ENCODE assay signal across 19 cellular contexts in the genomic region with DNA sequence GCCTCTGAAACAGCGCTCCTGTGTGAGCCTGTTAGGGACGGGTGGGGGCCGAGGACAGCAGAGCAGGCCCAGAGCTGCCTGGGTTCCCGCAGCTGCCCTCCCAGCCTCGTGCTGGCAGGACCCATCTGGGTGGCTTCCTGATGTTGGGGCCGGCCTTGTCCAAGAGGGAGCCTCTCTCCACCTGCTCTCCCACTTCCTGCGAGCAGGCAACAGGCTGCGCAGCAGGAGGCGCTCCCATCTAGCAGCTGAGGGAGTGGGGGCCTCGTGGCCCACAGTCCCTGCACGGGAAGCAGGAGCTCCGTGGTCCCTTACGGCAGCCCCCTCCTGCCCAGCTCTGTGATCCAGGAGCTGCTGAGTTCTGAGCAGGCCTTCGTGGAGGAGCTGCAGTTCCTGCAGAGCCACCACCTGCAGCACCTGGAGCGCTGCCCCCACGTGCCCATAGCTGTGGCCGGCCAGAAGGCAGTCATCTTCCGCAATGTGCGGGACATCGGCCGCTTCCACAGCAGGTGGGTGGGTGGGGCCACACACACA.
DNase-seq lines count a peak whose midpoint lies in the region; ATAC-seq and TF ChIP-seq lines count a peak whose summit lies in the region.
"Had no signal": no experiment of that assay in that cellular context is flagged by ENCODE, and none has a peak within 500 bp of the region (broad histone marks: within the 10 kb centered on the region; RNA-seq: fewer than 3 reads in every experiment).

No MANE protein-coding gene starts in this region.

- H3K27ac ChIP-seq in heart left ventricle (no peak overlapping the region), right atrium auricular region (no peak overlapping the region), coronary artery (no peak overlapping the region), aorta (ENCODE audit: low read depth in 1 of 2, low read length in 2 of 2) (no peak overlapping the region)
- H3K27ac ChIP-seq: brain microvascular endothelial cell, epithelial cell of prostate, thyroid gland had no signal

- TF ChIP-seq POLR2A in heart left ventricle (IDR thresholded peaks at IDR 0.05), result no peak

- H3K4me1 ChIP-seq in heart left ventricle (no peaks in the 10 kb centered on the region), right atrium auricular region (no peaks in the 10 kb centered on the region), aorta (ENCODE audit: control insufficient read depth in 1 of 2, insufficient read depth in 2 of 2, low read length in 2 of 2) (no peaks in the 10 kb centered on the region)
- H3K4me1 ChIP-seq: thyroid gland had no signal

- no peaks in the 10 kb centered on the region for H3K4me1 Mint-ChIP-seq in nephron progenitor cell
- H3K4me1 Mint-ChIP-seq: T-cell had no signal

- no peak for TF ChIP-seq CTCF in heart left ventricle (IDR thresholded peaks at IDR 0.05)
- TF ChIP-seq CTCF in right atrium auricular region (IDR thresholded peaks at IDR 0.05), result no peak
- no peak for TF ChIP-seq CTCF in coronary artery (IDR thresholded peaks at IDR 0.05)
- TF ChIP-seq CTCF in nephron progenitor cell (IDR thresholded peaks at IDR 0.05), result no peak

- no peaks in the 10 kb centered on the region for H3K27me3 Mint-ChIP-seq in nephron progenitor cell (ENCODE audit: low read depth, poor library complexity)
- H3K27me3 Mint-ChIP-seq: CD4-positive, alpha-beta memory T cell; dendritic cell treated with granulocyte-macrophage colony-stimulating factor and Interleukin-4, amounts not matched to agents 40 ng/mL and 50 ng/mL, for 4 days; stimulated activated naive B cell treated with anti-CD40 and anti-IgM and Interleukin-4, amounts not matched to agents 10 μg/mL and 1 μg/mL and 100 μg/mL, for 72 hours; T-cell had no signal

- H3K27me3 ChIP-seq in heart left ventricle (no peaks in the 10 kb centered on the region), right atrium auricular region (no peaks in the 10 kb centered on the region), aorta (ENCODE audit: control insufficient read depth in 1 of 2, insufficient read depth in 2 of 2, low read length in 1 of 2) (no peaks in the 10 kb centered on the region)
- H3K27me3 ChIP-seq: brain microvascular endothelial cell, thyroid gland had no signal

- no peak overlapping the region for H3K4me3 Mint-ChIP-seq in nephron progenitor cell
- H3K4me3 Mint-ChIP-seq: CD4-positive, alpha-beta memory T cell; dendritic cell treated with granulocyte-macrophage colony-stimulating factor and Interleukin-4, amounts not matched to agents 40 ng/mL and 50 ng/mL, for 4 days; stimulated activated naive B cell treated with anti-CD40 and anti-IgM and Interleukin-4, amounts not matched to agents 10 μg/mL and 1 μg/mL and 100 μg/mL, for 72 hours; T-cell had no signal

- ATAC-seq in heart left ventricle (no peak), aorta (ENCODE audit: low FRiP score) (no peak), HG03439 (IDR thresholded peaks at IDR 0.05; ENCODE audit: unreplicated experiment) (no peak), GM21390 (IDR thresholded peaks at IDR 0.05; ENCODE audit: unreplicated experiment) (no peak)
- ATAC-seq: right cardiac atrium; stimulated activated naive B cell treated with anti-CD40 and anti-IgM and Interleukin-4, amounts not matched to agents 10 μg/mL and 1 μg/mL and 100 μg/mL, for 72 hours; T-cell had no signal

- no peak overlapping the region for H3K27ac Mint-ChIP-seq in nephron progenitor cell
- H3K27ac Mint-ChIP-seq: CD4-positive, alpha-beta memory T cell; dendritic cell treated with granulocyte-macrophage colony-stimulating factor and Interleukin-4, amounts not matched to agents 40 ng/mL and 50 ng/mL, for 4 days; stimulated activated naive B cell treated with anti-CD40 and anti-IgM and Interleukin-4, amounts not matched to agents 10 μg/mL and 1 μg/mL and 100 μg/mL, for 72 hours; T-cell had no signal

- intact Hi-C loops in heart left ventricle (cut with DNase I), result no loop called here
- intact Hi-C loops in aorta (cut with DNase I), result no loop called here

- no peak overlapping the region for H3K4me3 ChIP-seq in heart left ventricle
- no peak overlapping the region for H3K4me3 ChIP-seq in right atrium auricular region
- H3K4me3 ChIP-seq in coronary artery, result no peak overlapping the region
- H3K4me3 ChIP-seq in aorta (ENCODE audit: low read length in 2 of 2), result no peak overlapping the region
- H3K4me3 ChIP-seq: thyroid gland had no signal

- no peaks in the 10 kb centered on the region for H3K9me3 ChIP-seq in heart left ventricle
- no peaks in the 10 kb centered on the region for H3K9me3 ChIP-seq in right atrium auricular region
- H3K9me3 ChIP-seq in aorta (ENCODE audit: control insufficient read depth, low read length), result no peaks in the 10 kb centered on the region
- H3K9me3 ChIP-seq: thyroid gland had no signal

- DNase-seq in heart left ventricle (peak in 3 of 5 donors; percentile 12 to 54 (median 14)), right atrium auricular region (ENCODE audit: low spot score) (no peak), coronary artery (ENCODE audit: low spot score) (peak; percentile 35), nephron progenitor cell (peak; percentile 1), aorta (peak; percentile 20 to 74), SW480 (ENCODE audit: low spot score) (no peak)
- DNase-seq: activated CD4-positive, alpha-beta T cell treated with anti-CD3 and anti-CD28 coated beads, Interleukin-2, amount 50 U/mL, for 4 hours; brain microvascular endothelial cell; CD4-positive, alpha-beta memory T cell; foreskin fibroblast; NCI-H524 treated with DMSO at 0.1 percent for 48 hours; stimulated activated naive B cell treated with anti-CD40 and anti-IgM and Interleukin-4, amounts not matched to agents 10 μg/mL and 1 μg/mL and 100 μg/mL, for 72 hours had no signal

- H3K9me3 Mint-ChIP-seq in nephron progenitor cell, result no peaks in the 10 kb centered on the region
- H3K9me3 Mint-ChIP-seq: dendritic cell treated with granulocyte-macrophage colony-stimulating factor and Interleukin-4, amounts not matched to agents 40 ng/mL and 50 ng/mL, for 4 days had no signal

- 77 to 83% (median 80%) methylated on average over 9 to 21 of the region's 21 CpGs for WGBS in heart left ventricle, 4 donors
- WGBS in aorta, 2 donors, result 95 to 96% methylated on average over 17 to 21 of the region's 21 CpGs

- H3K36me3 Mint-ChIP-seq in nephron progenitor cell (ENCODE audit: low read depth), result peaks cover 25% of the 10 kb centered on the region

- H3K36me3 ChIP-seq in heart left ventricle (peaks cover 0 to 93% (median 54%) of the 10 kb centered on the region in 9 donors), right atrium auricular region (peaks cover 85% of the 10 kb centered on the region), aorta (ENCODE audit: control insufficient read depth in 1 of 2, insufficient read depth in 2 of 2, low read length in 1 of 2) (no peaks in the 10 kb centered on the region)
- H3K36me3 ChIP-seq: brain microvascular endothelial cell had no signal

Comparison
In these comparisons a context has a peak if more than half of its experiments do, and no peak if none do; other contexts are left out.
1. DNase-seq: peak in heart left ventricle (3 of 5), coronary artery (single experiment), nephron progenitor cell (single experiment) and aorta (2 of 2); none in right atrium auricular region (single experiment) and SW480 (single experiment).